Comparison of ENCODE assay signal across 1 cellular context in the genomic region with DNA sequence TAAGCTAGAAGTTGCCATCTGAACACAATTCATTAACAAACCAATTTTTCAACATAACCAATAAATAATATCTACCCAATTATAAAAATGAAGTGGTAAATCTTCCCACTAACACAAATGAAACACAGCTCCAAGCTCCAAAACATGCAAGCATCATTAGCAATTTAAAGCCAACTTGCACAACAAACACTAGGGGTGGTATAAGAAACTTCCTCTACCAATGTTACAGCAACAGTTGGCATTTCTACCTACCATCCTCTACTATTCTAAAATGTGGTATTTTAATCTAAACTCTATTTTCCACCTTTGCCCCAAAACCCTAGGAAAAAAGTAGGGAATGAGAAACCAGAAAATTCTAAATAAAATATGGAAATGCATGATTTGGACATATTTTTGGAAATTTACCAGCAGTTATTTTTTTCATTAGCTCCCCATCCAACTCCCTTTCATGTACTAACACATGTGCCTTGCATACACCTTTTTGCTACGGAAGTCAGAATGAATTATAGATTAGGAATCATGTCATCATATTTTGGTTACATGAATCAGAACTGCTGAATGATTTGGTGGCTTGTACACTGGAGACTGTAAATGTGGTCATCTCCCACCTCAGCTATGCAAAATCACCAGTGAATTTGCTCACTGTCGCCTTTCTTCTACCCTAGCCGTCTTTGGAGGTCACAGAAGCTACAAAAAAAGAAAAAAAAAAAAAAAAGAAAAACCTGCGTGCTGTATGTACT.
TF ChIP-seq lines count a peak whose summit lies in the region.

No MANE protein-coding gene starts in this region.

TF ChIP-seq in HEK293, 187 proteins besides CTCF, POLR2A, EP300 and RAD21 (continued from another document):
- TF ChIP-seq, protein P1, sequence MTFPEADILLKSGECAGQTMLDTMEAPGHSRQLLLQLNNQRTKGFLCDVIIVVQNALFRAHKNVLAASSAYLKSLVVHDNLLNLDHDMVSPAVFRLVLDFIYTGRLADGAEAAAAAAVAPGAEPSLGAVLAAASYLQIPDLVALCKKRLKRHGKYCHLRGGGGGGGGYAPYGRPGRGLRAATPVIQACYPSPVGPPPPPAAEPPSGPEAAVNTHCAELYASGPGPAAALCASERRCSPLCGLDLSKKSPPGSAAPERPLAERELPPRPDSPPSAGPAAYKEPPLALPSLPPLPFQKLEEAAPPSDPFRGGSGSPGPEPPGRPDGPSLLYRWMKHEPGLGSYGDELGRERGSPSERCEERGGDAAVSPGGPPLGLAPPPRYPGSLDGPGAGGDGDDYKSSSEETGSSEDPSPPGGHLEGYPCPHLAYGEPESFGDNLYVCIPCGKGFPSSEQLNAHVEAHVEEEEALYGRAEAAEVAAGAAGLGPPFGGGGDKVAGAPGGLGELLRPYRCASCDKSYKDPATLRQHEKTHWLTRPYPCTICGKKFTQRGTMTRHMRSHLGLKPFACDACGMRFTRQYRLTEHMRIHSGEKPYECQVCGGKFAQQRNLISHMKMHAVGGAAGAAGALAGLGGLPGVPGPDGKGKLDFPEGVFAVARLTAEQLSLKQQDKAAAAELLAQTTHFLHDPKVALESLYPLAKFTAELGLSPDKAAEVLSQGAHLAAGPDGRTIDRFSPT (tag by site-specific recombination; IDR thresholded peaks at IDR 0.05): no peak
- no peak for TF ChIP-seq ZNF776 (tag by site-specific recombination; IDR thresholded peaks at IDR 0.05; ENCODE audit: borderline replicate concordance)
- TF ChIP-seq ZNF654 (tag by site-specific recombination; IDR thresholded peaks at IDR 0.05; ENCODE audit: low read depth): no peak
- no peak for TF ChIP-seq FEZF1 (tag by site-specific recombination; IDR thresholded peaks at IDR 0.05)
